1 cellular context compared by ENCODE assay signal in the genomic region with DNA sequence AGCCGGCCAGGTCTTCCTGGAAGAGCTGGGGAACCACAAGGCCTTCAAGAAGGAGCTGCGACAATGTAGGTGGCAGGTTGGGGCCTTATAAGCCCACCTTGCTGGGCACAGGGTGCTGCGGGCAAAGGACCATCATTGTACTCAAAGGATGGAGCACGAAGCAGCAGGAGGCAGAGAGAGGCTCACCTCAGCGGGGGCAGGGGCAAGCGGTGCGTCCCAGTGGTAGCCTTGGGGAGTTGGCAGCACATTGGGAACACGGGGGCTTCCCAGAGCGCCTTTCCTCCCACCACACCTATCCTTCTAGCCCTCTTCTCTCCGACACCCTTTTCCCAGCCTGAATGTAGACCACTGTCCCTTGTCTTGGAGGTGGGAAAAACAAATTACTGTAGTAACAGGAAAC.
TF ChIP-seq lines count a peak whose summit lies in the region.

No MANE protein-coding gene starts in this region.

TF ChIP-seq in WTC11, 78 proteins besides CTCF, POLR2A, EP300 and RAD21 (continued from another document):
- TF ChIP-seq, protein P1, sequence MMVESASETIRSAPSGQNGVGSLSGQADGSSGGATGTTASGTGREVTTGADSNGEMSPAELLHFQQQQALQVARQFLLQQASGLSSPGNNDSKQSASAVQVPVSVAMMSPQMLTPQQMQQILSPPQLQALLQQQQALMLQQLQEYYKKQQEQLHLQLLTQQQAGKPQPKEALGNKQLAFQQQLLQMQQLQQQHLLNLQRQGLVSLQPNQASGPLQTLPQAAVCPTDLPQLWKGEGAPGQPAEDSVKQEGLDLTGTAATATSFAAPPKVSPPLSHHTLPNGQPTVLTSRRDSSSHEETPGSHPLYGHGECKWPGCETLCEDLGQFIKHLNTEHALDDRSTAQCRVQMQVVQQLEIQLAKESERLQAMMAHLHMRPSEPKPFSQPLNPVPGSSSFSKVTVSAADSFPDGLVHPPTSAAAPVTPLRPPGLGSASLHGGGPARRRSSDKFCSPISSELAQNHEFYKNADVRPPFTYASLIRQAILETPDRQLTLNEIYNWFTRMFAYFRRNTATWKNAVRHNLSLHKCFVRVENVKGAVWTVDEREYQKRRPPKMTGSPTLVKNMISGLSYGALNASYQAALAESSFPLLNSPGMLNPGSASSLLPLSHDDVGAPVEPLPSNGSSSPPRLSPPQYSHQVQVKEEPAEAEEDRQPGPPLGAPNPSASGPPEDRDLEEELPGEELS (CRISPR knock-in tag; IDR thresholded peaks at IDR 0.05): no peak
TF ChIP-seq in WTC11: peak in this region for 0.
